7 cellular contexts compared by ENCODE assay signal in the genomic region with DNA sequence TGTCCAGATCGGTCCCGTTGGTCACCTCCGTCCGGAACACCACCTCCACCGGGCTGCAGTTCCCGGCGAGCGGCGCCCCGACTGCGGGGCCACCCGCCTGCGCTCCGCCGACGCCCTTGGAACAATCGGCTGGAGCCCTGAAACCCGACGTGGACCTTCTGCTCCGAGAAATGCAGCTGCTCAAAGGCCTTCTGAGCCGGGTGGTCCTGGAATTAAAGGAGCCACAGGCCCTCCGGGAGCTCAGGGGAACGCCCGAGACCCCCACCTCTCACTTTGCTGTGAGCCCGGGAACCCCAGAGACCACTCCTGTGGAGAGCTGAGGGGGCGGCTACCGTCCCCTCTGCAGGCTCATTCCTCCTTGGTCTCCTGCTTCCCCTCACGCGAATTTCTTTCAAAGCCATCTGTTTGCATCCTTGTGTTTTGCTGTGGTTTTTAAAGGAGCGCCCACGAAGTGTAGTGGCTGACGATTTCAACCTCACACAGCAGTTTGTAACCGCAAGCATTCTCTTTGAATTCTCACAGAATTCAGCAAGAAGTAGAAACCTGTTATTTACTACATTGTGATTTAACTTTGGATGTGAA. TPM values are rescaled to one million over a fixed set of nuclear protein-coding genes. Genes with fewer than 3 reads are reported as not detected.
DNase-seq lines count a peak whose midpoint lies in the region; ATAC-seq and TF ChIP-seq lines count a peak whose summit lies in the region.

No MANE protein-coding gene starts in this region.

- H3K4me3 ChIP-seq in lower lobe of right lung (peak overlapping the region; percentile 75), thoracic aorta (peak overlapping the region; percentile 92)

- H3K9me3 ChIP-seq in lower lobe of right lung (no peaks in the 10 kb centered on the region), thoracic aorta (no peaks in the 10 kb centered on the region)

- TF ChIP-seq CTCF in lower lobe of right lung (IDR thresholded peaks at IDR 0.05), result no peak
- TF ChIP-seq CTCF in thoracic aorta (IDR thresholded peaks at IDR 0.05), result no peak

- DNase-seq in SK-MEL-5 (ENCODE audit: low read depth, low spot score) (peak; percentile 38), lower lobe of right lung (no peak), thoracic aorta (ENCODE audit: low spot score) (no peak), NCI-H1092 (lab: John Stamatoyannopoulos, UW) (no peak)
- DNase-seq in central memory CD4-positive, alpha-beta T cell, result peak; percentile 69

- peak overlapping the region; percentile 90 for H3K27ac ChIP-seq in lower lobe of right lung
- peak overlapping the region; percentile 46 to 85 for H3K27ac ChIP-seq in thoracic aorta

- H3K4me1 ChIP-seq in lower lobe of right lung (peaks cover 17% of the 10 kb centered on the region), thoracic aorta (ENCODE audit: control insufficient read depth in 1 of 2, low read depth in 2 of 2) (peaks cover 0 to 18% of the 10 kb centered on the region in 2 donors)

- H3K27me3 ChIP-seq in lower lobe of right lung (ENCODE audit: low read depth) (peaks cover 1% of the 10 kb centered on the region), thoracic aorta (replicated peaks; ENCODE audit: insufficient read depth) (no peaks in the 10 kb centered on the region)

- intact Hi-C loops in lower lobe of right lung (cut with DNase I), result no loop called here

- no peaks in the 10 kb centered on the region for H3K36me3 ChIP-seq in lower lobe of right lung
- no peaks in the 10 kb centered on the region for H3K36me3 ChIP-seq in thoracic aorta

- in situ Hi-C loops in SK-MEL-5 (cut with HindIII; ENCODE audit: low pct_unique_long_range_greater_than_20kb, low sequenced_read_pairs), result no loop called here

- peak; percentile 8 for ATAC-seq in GM18861 (IDR thresholded peaks at IDR 0.05; ENCODE audit: unreplicated experiment)
- ATAC-seq in HG02840 (IDR thresholded peaks at IDR 0.05; ENCODE audit: low FRiP score, unreplicated experiment), result peak; percentile 15
- peak; percentile 0 to 2 for ATAC-seq in lower lobe of right lung
- ATAC-seq in thoracic aorta (ENCODE audit: insufficient number of reproducible peaks, low FRiP score, low read depth), result peak; percentile 19

RNA-seq across cellular contexts. Expression of gene FCRLB, which starts 6.1 kb away (rescaled TPM):
- 6.0 and 7.3 TPM in 2 replicates for total RNA-seq in SK-MEL-5 (2014; rRNA removed; shearing (Covaris generic))
- 9.4 and 9.8 TPM in 2 replicates for polyA plus RNA-seq in SK-MEL-5 (2015; cell fraction: cytosol; rRNA removed)
- polyA plus RNA-seq in SK-MEL-5 (2015; cell fraction: nucleus; rRNA removed), result 4.1 and 5.3 TPM in 2 replicates
- 2.8 TPM for total RNA-seq in lower lobe of right lung
- under 1 TPM in 1 of 2 donors, not detected in 1; 0.68 TPM for total RNA-seq in thoracic aorta

RNA-seq across cellular contexts. Expression of gene FCRLA, which starts 20.4 kb away (rescaled TPM):
- total RNA-seq in SK-MEL-5 (2014; rRNA removed; shearing (Covaris generic)), result 359 and 397 TPM in 2 replicates
- 362 and 380 TPM in 2 replicates for polyA plus RNA-seq in SK-MEL-5 (2015; cell fraction: cytosol; rRNA removed)
- polyA plus RNA-seq in SK-MEL-5 (2015; cell fraction: nucleus; rRNA removed), result 80.9 and 86.9 TPM in 2 replicates
- 0.32 TPM for total RNA-seq in lower lobe of right lung
- total RNA-seq in thoracic aorta, result not detected

RNA-seq across cellular contexts. Expression of gene DUSP12, which starts 22.2 kb away (rescaled TPM):
- total RNA-seq in SK-MEL-5 (2014; rRNA removed; shearing (Covaris generic)), result 38.7 and 40.7 TPM in 2 replicates
- 26.3 and 31.3 TPM in 2 replicates for polyA plus RNA-seq in SK-MEL-5 (2015; cell fraction: cytosol; rRNA removed)
- 47.6 and 52.7 TPM in 2 replicates for polyA plus RNA-seq in SK-MEL-5 (2015; cell fraction: nucleus; rRNA removed)
- total RNA-seq in lower lobe of right lung (16.4 TPM), thoracic aorta (10 to 100 TPM; 17.3 to 27.9 TPM)

RNA-seq across cellular contexts. Expression of gene ATF6, which starts 38.7 kb away (rescaled TPM):
- 35.2 and 38.8 TPM in 2 replicates for total RNA-seq in SK-MEL-5 (2014; rRNA removed; shearing (Covaris generic))
- 28.3 and 37.7 TPM in 2 replicates for polyA plus RNA-seq in SK-MEL-5 (2015; cell fraction: cytosol; rRNA removed)
- polyA plus RNA-seq in SK-MEL-5 (2015; cell fraction: nucleus; rRNA removed), result 7.4 and 10.5 TPM in 2 replicates
- total RNA-seq in lower lobe of right lung (31.3 TPM), thoracic aorta (10 to 100 TPM; 26.9 to 37.6 TPM)

Comparison
In these comparisons a context has a peak if more than half of its experiments do, and no peak if none do; other contexts are left out.
1. DNase-seq: peak in SK-MEL-5 (single experiment) and central memory CD4-positive, alpha-beta T cell (single experiment); none in lower lobe of right lung (single experiment), thoracic aorta (single experiment) and NCI-H1092 (single experiment).
2. RNA of gene FCRLA, which starts 20.4 kb away (total RNA-seq): 359 to 397 TPM in SK-MEL-5; not detected in thoracic aorta and 0.32 TPM in lower lobe of right lung (single experiment); every median in the first group is over 100 times any median in the second.
3. Peak in every context shown above with its lines, with median percentiles within 50 percentile points of each other: ATAC-seq.